8 cellular contexts compared by ENCODE assay signal in genomic region chr1:229270547-229271447, GRCh38. TPM values are rescaled to one million over a fixed set of nuclear protein-coding genes. Genes with fewer than 3 reads are reported as not detected.
A peak's percentile ranks its signal among the peaks of the same experiment; 100 is the strongest.
DNase-seq lines count a peak whose midpoint lies in the region; ATAC-seq and TF ChIP-seq lines count a peak whose summit lies in the region.

TSS of gene RAB4A (plus strand) at chr1:229271111. CDS start at chr1:229271340, 229 bp downstream.

- TF ChIP-seq POLR2A in right lobe of liver (IDR thresholded peaks at IDR 0.05): peak; percentile 86

- no peak for TF ChIP-seq CTCF in right lobe of liver (IDR thresholded peaks at IDR 0.05)

- intact Hi-C loops in right lobe of liver (cut with DNase I): no loop called here

- H3K27me3 ChIP-seq in right lobe of liver: no peaks in the 10 kb centered on the region

- DNase-seq in AG08395 (ENCODE audit: low spot score) (peak; percentile 97), NCI-H526 (lab: John Stamatoyannopoulos, UW) (peak; percentile 52 to 91), dermis microvascular lymphatic vessel endothelial cell (ENCODE audit: low read depth in 2 of 2) (peak; percentile 69 to 89), right lobe of liver (peak; percentile 92 to 95 (median 95))
- DNase-seq in activated CD4-positive, alpha-beta T cell treated with anti-CD3 and anti-CD28 coated beads, Interleukin-2, amount 50 U/mL, for 4 hours: peak; percentile 58 to 62
- peak; percentile 68 for DNase-seq in stimulated activated CD4-positive, alpha-beta T cell treated with anti-CD3 and anti-CD28 coated beads, Interleukin-4, amount 100 ng/mL, for 24 hours

- WGBS in right lobe of liver (ENCODE audit: insufficient coverage, low coverage, low lambda C conversion rate, missing lambda C conversion rate): 7% methylated on average over 19 of the region's 95 CpGs

- ATAC-seq in GM18907 (IDR thresholded peaks at IDR 0.05; ENCODE audit: unreplicated experiment) (peak; percentile 86), HG03135 (IDR thresholded peaks at IDR 0.05; ENCODE audit: unreplicated experiment) (peak; percentile 81), right lobe of liver (peak; percentile 75 to 86 (median 82))

- H3K27ac ChIP-seq in right lobe of liver: peak within 1 kb of the TSS; percentile 65 to 95 (median 95)

- peaks cover 0 to 31% (median 10%) of the 10 kb centered on the region in 4 donors for H3K4me1 ChIP-seq in right lobe of liver

- H3K4me3 ChIP-seq in right lobe of liver: peak within 1 kb of the TSS; percentile 60 to 77 (median 74)

- no peaks in the 10 kb centered on the region for H3K36me3 ChIP-seq in right lobe of liver

- no peaks in the 10 kb centered on the region for H3K9me3 ChIP-seq in right lobe of liver

RNA-seq across cellular contexts. Expression of gene RAB4A, which starts in this region (rescaled TPM):
- total RNA-seq in dermis microvascular lymphatic vessel endothelial cell: 12.8 and 19.3 TPM in 2 replicates
- total RNA-seq in right lobe of liver: 10 to 100 TPM; 23.3 to 66.4 (median 50.0) TPM

Comparison
In these comparisons a context has a peak if more than half of its experiments do, and no peak if none do; other contexts are left out.
1. Peak in every context shown above with its lines: DNase-seq, ATAC-seq, H3K4me3 ChIP-seq and H3K27ac ChIP-seq.